8 cellular contexts compared by ENCODE assay signal in the genomic region with DNA sequence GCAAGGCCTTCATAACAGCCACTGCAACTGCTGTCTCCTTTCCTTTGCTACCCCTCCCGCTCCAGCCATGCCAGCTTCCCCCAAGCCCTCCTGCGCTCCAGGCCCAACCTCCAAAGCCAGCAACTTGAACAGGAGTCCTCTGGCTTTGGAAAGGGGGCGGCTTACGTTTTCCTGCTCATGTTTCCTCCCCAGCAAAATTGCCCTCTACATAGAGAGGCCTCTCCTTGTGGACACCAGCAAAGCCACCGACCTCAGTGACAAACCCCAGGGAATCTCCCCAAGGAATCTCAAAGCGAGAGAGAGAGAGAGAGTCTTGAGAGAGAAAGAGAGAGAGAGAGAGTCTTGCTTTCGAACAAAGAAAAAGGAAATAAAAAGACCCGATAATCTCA. TPM values are rescaled to one million over a fixed set of nuclear protein-coding genes. Genes with fewer than 3 reads are reported as not detected.
DNase-seq lines count a peak whose midpoint lies in the region; ATAC-seq and TF ChIP-seq lines count a peak whose summit lies in the region.

No MANE protein-coding gene starts in this region.

- H3K27me3 Mint-ChIP-seq in osteocyte (ENCODE audit: unreplicated experiment): no peaks in the 10 kb centered on the region

- H3K27ac Mint-ChIP-seq in osteocyte (ENCODE audit: unreplicated experiment): peak overlapping the region; percentile 100

- peak overlapping the region; percentile 99 for H3K4me3 Mint-ChIP-seq in osteocyte (ENCODE audit: unreplicated experiment)

- in situ Hi-C loops in KBM-7 (cut with MboI; ENCODE audit: low pct_unique_long_range_greater_than_20kb, low sequenced_read_pairs): no loop called here

- DNase-seq in activated CD4-positive, alpha-beta T cell treated with anti-CD3 and anti-CD28 coated beads for 48 hours: peak; percentile 13
- no peak for DNase-seq in activated CD4-positive, alpha-beta T cell treated with anti-CD3 and anti-CD28 coated beads, Interleukin-2, amount 50 U/mL, for 1 hour
- DNase-seq in T1000 (lab: John Stamatoyannopoulos, UW): peak; percentile 44
- DNase-seq in fibroblast of pulmonary artery (ENCODE audit: low read depth): no peak
- DNase-seq in osteocyte (ENCODE audit: extremely low spot score, unreplicated experiment): no peak
- DNase-seq in KBM-7: no peak
- no peak for DNase-seq in SIG-M5 treated with dmso at 0.1 percent for 504 hours (lab: John Stamatoyannopoulos, UW; ENCODE audit: unreplicated experiment)

- peaks cover 25% of the 10 kb centered on the region for H3K36me3 Mint-ChIP-seq in osteocyte (ENCODE audit: unreplicated experiment)

- no peaks in the 10 kb centered on the region for H3K9me3 Mint-ChIP-seq in osteocyte (ENCODE audit: unreplicated experiment)

- H3K4me3 ChIP-seq in fibroblast of pulmonary artery (replicated peaks; ENCODE audit: low read depth, low read length): peak overlapping the region; percentile 99

- peaks cover 45% of the 10 kb centered on the region for H3K4me1 Mint-ChIP-seq in osteocyte (ENCODE audit: unreplicated experiment)

- ATAC-seq in HG03039 (IDR thresholded peaks at IDR 0.05; ENCODE audit: unreplicated experiment): peak; percentile 7

- TF ChIP-seq CTCF in fibroblast of pulmonary artery (IDR thresholded peaks at IDR 0.05; ENCODE audit: low read length, missing control alignments) (no peak), osteocyte (IDR thresholded peaks at IDR 0.05) (no peak)

RNA-seq across cellular contexts. Expression of a gene that starts 0.4 kb away (rescaled TPM):
- total RNA-seq in osteocyte: 27.0 and 27.7 TPM in 2 replicates

RNA-seq across cellular contexts. Expression of a gene that starts 17.1 kb away (rescaled TPM):
- total RNA-seq in osteocyte: 17.3 and 17.7 TPM in 2 replicates

RNA-seq across cellular contexts. Expression of a gene that starts 42.7 kb away (rescaled TPM):
- not detected in 2 replicates for total RNA-seq in osteocyte

RNA-seq across cellular contexts. Expression of a gene that starts 55.3 kb away (rescaled TPM):
- total RNA-seq in osteocyte: 17.1 and 21.1 TPM in 2 replicates

Comparison
In these comparisons a context has a peak if more than half of its experiments do, and no peak if none do; other contexts are left out.
1. DNase-seq: peak in activated CD4-positive, alpha-beta T cell treated with anti-CD3 and anti-CD28 coated beads for 48 hours (single experiment) and T1000 (single experiment); none in activated CD4-positive, alpha-beta T cell treated with anti-CD3 and anti-CD28 coated beads, Interleukin-2, amount 50 U/mL, for 1 hour (single experiment), fibroblast of pulmonary artery (single experiment), osteocyte (single experiment), KBM-7 (single experiment) and SIG-M5 treated with dmso at 0.1 percent for 504 hours (single experiment).